20 cellular contexts compared by ENCODE assay signal in the genomic region with DNA sequence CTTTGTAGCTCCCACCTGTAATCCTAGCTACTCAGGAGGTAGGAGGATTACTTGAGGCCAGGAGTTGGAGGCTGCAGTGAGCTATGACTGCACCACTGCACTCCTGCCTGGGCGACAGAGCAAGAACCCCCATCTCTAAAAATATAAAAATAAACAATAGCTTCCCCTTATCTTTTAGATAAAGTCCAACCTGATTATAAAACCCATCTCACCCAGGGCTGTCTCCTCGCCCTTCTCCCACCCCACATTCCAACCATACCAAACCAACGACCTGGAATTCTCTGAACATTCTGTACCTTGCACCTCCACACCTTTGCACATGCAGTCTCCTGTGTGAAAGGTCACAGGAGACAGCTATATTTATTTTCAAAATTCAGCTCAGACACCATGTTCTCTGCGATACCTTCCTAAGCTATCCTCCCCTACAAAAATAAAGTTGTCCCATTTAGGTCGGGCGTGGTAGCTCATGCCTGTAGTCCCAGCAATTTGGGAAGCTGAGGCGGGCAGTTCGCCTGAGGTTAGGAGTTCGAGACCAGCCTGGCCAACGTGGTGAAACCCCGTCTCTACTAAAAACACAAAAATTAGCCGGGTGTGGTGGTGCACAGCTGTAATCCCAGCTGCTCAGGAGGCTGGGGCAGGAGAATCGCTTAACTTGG. TPM values are rescaled to one million over a fixed set of nuclear protein-coding genes. Genes with fewer than 3 reads are reported as not detected.
DNase-seq lines count a peak whose midpoint lies in the region; ATAC-seq, FAIRE-seq and TF ChIP-seq lines count a peak whose summit lies in the region.
"Had no signal": no experiment of that assay in that cellular context is flagged by ENCODE, and none has a peak within 500 bp of the region (broad histone marks: within the 10 kb centered on the region; RNA-seq: fewer than 3 reads in every experiment).

No MANE protein-coding gene starts in this region.

- H3K36me3 ChIP-seq in PC-9 (ENCODE audit: low read depth) (no peaks in the 10 kb centered on the region), endothelial cell of umbilical vein (ENCODE audit: control insufficient read depth in 2 of 2, extremely low read depth in 1 of 2, insufficient read depth in 2 of 2, low read length in 2 of 2) (no peaks in the 10 kb centered on the region), mucosa of descending colon (ENCODE audit: low read depth) (no peaks in the 10 kb centered on the region)
- H3K36me3 ChIP-seq: prostate gland, suprapubic skin had no signal

- H3K27ac ChIP-seq in PC-9, result peak overlapping the region; percentile 46
- H3K27ac ChIP-seq in endothelial cell of umbilical vein (ENCODE audit: insufficient read depth, low read depth, low read length), result no peak overlapping the region
- H3K27ac ChIP-seq: prostate gland, suprapubic skin had no signal

- H3K4me1 ChIP-seq in PC-9 (replicated peaks; ENCODE audit: insufficient read depth) (peaks cover 19% of the 10 kb centered on the region), endothelial cell of umbilical vein (ENCODE audit: control insufficient read depth, extremely low read depth, insufficient read depth, low read length) (no peaks in the 10 kb centered on the region), mucosa of descending colon (ENCODE audit: low read depth) (peaks cover 3% of the 10 kb centered on the region)
- H3K4me1 ChIP-seq: prostate gland, suprapubic skin had no signal

- CTCF ChIA-PET in PC-9 (lab: Charles Lee), result interaction anchor here (0.6 kb wide), 1 partner anchor 132 kb away, joined by 4 read pairs; no protein-coding TSS in a partner anchor
- CTCF ChIA-PET in endothelial cell of umbilical vein (lab: Charles Lee), result interaction anchor here (0.6 to 2.9 kb wide), 5 partner anchors 9 to 237 kb away, joined by 3 to 14 read pairs (median 4); no protein-coding TSS in a partner anchor

- H3K4me2 ChIP-seq in PC-9 (peak overlapping the region; percentile 43), endothelial cell of umbilical vein (ENCODE audit: insufficient read depth, low read length) (no peak overlapping the region)

- intact Hi-C loops in PC-9 (cut with micrococcal nuclease; ENCODE audit: unreplicated experiment) (no loop called here), endothelial cell of umbilical vein (cut with micrococcal nuclease) (no loop called here), mucosa of descending colon (cut with DNase I, micrococcal nuclease) (no loop called here)

- dilution Hi-C loops in endothelial cell of umbilical vein (cut with MboI; ENCODE audit: extremely low pct_ligation_motif_present, low sequenced_read_pairs), result no loop called here

- TF ChIP-seq CTCF in PC-9 (conservative IDR thresholded peaks at IDR 0.05) (no peak), endothelial cell of umbilical vein (IDR thresholded peaks at IDR 0.05; ENCODE audit: extremely low read depth in 1 of 2, insufficient read depth in 1 of 2, low read depth in 1 of 2, low read length in 2 of 2) (no peak), mucosa of descending colon (IDR thresholded peaks at IDR 0.05) (no peak)

- H3K9me3 ChIP-seq in PC-9 (ENCODE audit: insufficient read depth, low read depth) (no peaks in the 10 kb centered on the region), endothelial cell of umbilical vein (replicated peaks; ENCODE audit: control insufficient read depth, insufficient read depth, low read length) (no peaks in the 10 kb centered on the region), mucosa of descending colon (no peaks in the 10 kb centered on the region)
- H3K9me3 ChIP-seq: prostate gland, suprapubic skin had no signal

- ATAC-seq in mucosa of descending colon (peak; percentile 49), HG03432 (IDR thresholded peaks at IDR 0.05; ENCODE audit: unreplicated experiment) (no peak), GM21737 (IDR thresholded peaks at IDR 0.05; ENCODE audit: unreplicated experiment) (no peak), HG02642 (IDR thresholded peaks at IDR 0.05; ENCODE audit: poor library complexity, unreplicated experiment) (no peak), GM18520 (IDR thresholded peaks at IDR 0.05; ENCODE audit: unreplicated experiment) (no peak)
- ATAC-seq: activated CD8-positive, alpha-beta T cell treated with anti-CD3 and anti-CD28 coated beads, Interleukin-2, amount 10 ng/mL, durations not matched to agents 7 days and 5 days; SK-N-SH treated with all-trans-retinoic acid at 6 μM for 48 hours had no signal

- POLR2A ChIA-PET in PC-9 (lab: Charles Lee; ENCODE audit: unreplicated experiment) (interaction anchor here (0.6 to 0.8 kb wide), 4 partner anchors 17 to 264 kb away, joined by 3 to 16 read pairs (median 5); no protein-coding TSS in a partner anchor), endothelial cell of umbilical vein (lab: Charles Lee) (no interaction called here)

- FAIRE-seq in endothelial cell of umbilical vein (lab: Jason Lieb, UNC), result no peak
- FAIRE-seq: colon had no signal

- DNase-seq in PC-9, result peak in 1 of 2 experiments; percentile 42
- DNase-seq in endothelial cell of umbilical vein (ENCODE audit: low read depth, low spot score), result no peak
- no peak for DNase-seq in mucosa of descending colon
- DNase-seq: activated CD8-positive, alpha-beta T cell treated with anti-CD3 and anti-CD28 coated beads, Interleukin-2, amount 10 ng/mL, durations not matched to agents 7 days and 5 days; activated gamma-delta T cell treated with Interleukin-2 at 50 U/mL for 16 hours; CD8-positive, alpha-beta memory T cell; GDM1; midbrain; NCI-H1105 treated with DMSO at 0.1 percent for 48 hours; NCI-H2029 treated with DMSO at 0.1 percent for 48 hours; T-helper 9 cell had no signal

- H3K27me3 ChIP-seq in PC-9 (ENCODE audit: insufficient read depth, low read depth), result no peaks in the 10 kb centered on the region
- no peaks in the 10 kb centered on the region for H3K27me3 ChIP-seq in endothelial cell of umbilical vein (ENCODE audit: control insufficient read depth in 2 of 2, insufficient read depth in 2 of 2, low read length in 2 of 2)
- H3K27me3 ChIP-seq: suprapubic skin had no signal

- no peaks in the 10 kb centered on the region for H4K20me1 ChIP-seq in PC-9 (ENCODE audit: insufficient read depth)
- H4K20me1 ChIP-seq in endothelial cell of umbilical vein (replicated peaks; ENCODE audit: control insufficient read depth, extremely low read depth, insufficient read depth, low read length), result no peaks in the 10 kb centered on the region

- peak overlapping the region; percentile 3 for H3K9ac ChIP-seq in endothelial cell of umbilical vein (replicated peaks; ENCODE audit: extremely low read depth, insufficient read depth, low read length)

- H3K79me2 ChIP-seq in PC-9 (ENCODE audit: low read depth) (no peaks in the 10 kb centered on the region), endothelial cell of umbilical vein (ENCODE audit: control insufficient read depth, insufficient read depth, low read length) (no peaks in the 10 kb centered on the region)

- peak overlapping the region; percentile 46; the same call in 1 of the 2 replicates for H2AFZ ChIP-seq in PC-9
- H2AFZ ChIP-seq in endothelial cell of umbilical vein (ENCODE audit: low read depth, low read length), result no peak overlapping the region

- TF ChIP-seq POLR2A in endothelial cell of umbilical vein (IDR thresholded peaks at IDR 0.05; ENCODE audit: low read depth, low read length), result no peak

- no peaks in the 10 kb centered on the region for H3K9me1 ChIP-seq in endothelial cell of umbilical vein (replicated peaks; ENCODE audit: control insufficient read depth, extremely low read depth, insufficient read depth, low read length)

- H3F3A ChIP-seq in PC-9 (ENCODE audit: insufficient read depth, low read depth), result peaks cover 5% of the 10 kb centered on the region; the same call in 1 of the 2 replicates

- no peak overlapping the region for H3K4me3 ChIP-seq in PC-9
- H3K4me3 ChIP-seq in endothelial cell of umbilical vein (replicated peaks in 1 of 3; ENCODE audit: insufficient read depth in 1 of 3, low read depth in 1 of 3, low read length in 3 of 3), result no peak overlapping the region
- H3K4me3 ChIP-seq in mucosa of descending colon, result no peak overlapping the region
- H3K4me3 ChIP-seq: prostate gland, suprapubic skin had no signal

- no peaks in the 10 kb centered on the region for H3K9me2 ChIP-seq in PC-9 (ENCODE audit: insufficient read depth)

- BruUV-seq in PC-9 (replicated peaks; lab: Mats Ljungman, UMichigan), result no TSS peak
- no TSS peak for BruUV-seq in endothelial cell of umbilical vein (replicated peaks; lab: Mats Ljungman, UMichigan)

RNA-seq across cellular contexts. Expression of gene SLC7A7, which starts 7.7 kb away (rescaled TPM):
- total RNA-seq in PC-9 (2021) (4.7 and 5.9 TPM in 2 replicates), endothelial cell of umbilical vein (18.5 and 22.5 TPM in 2 replicates), mucosa of descending colon (10 to 100 TPM in 2 of 3 donors, 1 to 10 TPM in 1; 7.6 to 13.7 (median 13.2) TPM)
- polyA plus RNA-seq in endothelial cell of umbilical vein, result 94.0 and 103 TPM in 2 replicates
- polyA plus RNA-seq in endothelial cell of umbilical vein (2011; cell fraction: cytosol; rRNA removed), result 31.3 and 31.5 TPM in 2 replicates
- 33.2 and 38.6 TPM in 2 replicates for polyA plus RNA-seq in endothelial cell of umbilical vein (2011; cell fraction: nucleus; rRNA removed)
- 9.0 and 10.5 TPM in 2 replicates for polyA plus RNA-seq in endothelial cell of umbilical vein (2012)
- polyA minus RNA-seq in endothelial cell of umbilical vein, result 83.6 and 99.3 TPM in 2 replicates
- polyA minus RNA-seq in endothelial cell of umbilical vein (2011; cell fraction: cytosol; rRNA and poly(A)+ RNA removed), result not detected
- polyA minus RNA-seq in endothelial cell of umbilical vein (2011; cell fraction: nucleus; rRNA and poly(A)+ RNA removed), result 11.0 and 15.1 TPM in 2 replicates
- polyA plus RNA-seq: CD8-positive, alpha-beta memory T cell; neural cell had no signal

RNA-seq across cellular contexts. Expression of gene MRPL52, which starts 22.1 kb away (rescaled TPM):
- 76.7 and 84.8 TPM in 2 replicates for total RNA-seq in PC-9 (2021)
- total RNA-seq in endothelial cell of umbilical vein, result 174 TPM in 2 replicates
- polyA plus RNA-seq in endothelial cell of umbilical vein, result 81.1 and 127 TPM in 2 replicates
- polyA plus RNA-seq in endothelial cell of umbilical vein (2011; cell fraction: cytosol; rRNA removed), result 87.3 and 87.8 TPM in 2 replicates
- polyA plus RNA-seq in endothelial cell of umbilical vein (2011; cell fraction: nucleus; rRNA removed), result 45.3 and 48.8 TPM in 2 replicates
- polyA plus RNA-seq in endothelial cell of umbilical vein (2012), result 152 and 176 TPM in 2 replicates
- polyA minus RNA-seq in endothelial cell of umbilical vein, result 17.8 and 26.3 TPM in 2 replicates
- polyA minus RNA-seq in endothelial cell of umbilical vein (2011; cell fraction: cytosol; rRNA and poly(A)+ RNA removed), result 56.1 TPM
- polyA minus RNA-seq in endothelial cell of umbilical vein (2011; cell fraction: nucleus; rRNA and poly(A)+ RNA removed), result 9.8 and 11.5 TPM in 2 replicates
- 10 to 100 TPM; 59.1 to 79.1 (median 64.5) TPM for total RNA-seq in mucosa of descending colon

RNA-seq across cellular contexts. Expression of gene MMP14, which starts 28.8 kb away (rescaled TPM):
- total RNA-seq in PC-9 (2021) (22.4 and 34.8 TPM in 2 replicates), endothelial cell of umbilical vein (603 and 615 TPM in 2 replicates), mucosa of descending colon (100 to 1,000 TPM in 2 of 3 donors, 10 to 100 TPM in 1; 48.1 to 161 (median 104) TPM)
- 501 and 506 TPM in 2 replicates for polyA plus RNA-seq in endothelial cell of umbilical vein
- 405 and 422 TPM in 2 replicates for polyA plus RNA-seq in endothelial cell of umbilical vein (2011; cell fraction: cytosol; rRNA removed)
- polyA plus RNA-seq in endothelial cell of umbilical vein (2011; cell fraction: nucleus; rRNA removed), result 470 and 520 TPM in 2 replicates
- 391 and 406 TPM in 2 replicates for polyA plus RNA-seq in endothelial cell of umbilical vein (2012)
- 453 and 535 TPM in 2 replicates for polyA minus RNA-seq in endothelial cell of umbilical vein
- polyA minus RNA-seq in endothelial cell of umbilical vein (2011; cell fraction: cytosol; rRNA and poly(A)+ RNA removed), result not detected
- 120 and 149 TPM in 2 replicates for polyA minus RNA-seq in endothelial cell of umbilical vein (2011; cell fraction: nucleus; rRNA and poly(A)+ RNA removed)
- polyA plus RNA-seq: CD8-positive, alpha-beta memory T cell had no signal

RNA-seq across cellular contexts. Expression of gene OXA1L, which starts 41.1 kb away (rescaled TPM):
- total RNA-seq in PC-9 (2021), result 65.2 and 70.9 TPM in 2 replicates
- 200 and 212 TPM in 2 replicates for total RNA-seq in endothelial cell of umbilical vein
- 294 and 328 TPM in 2 replicates for polyA plus RNA-seq in endothelial cell of umbilical vein
- polyA plus RNA-seq in endothelial cell of umbilical vein (2011; cell fraction: cytosol; rRNA removed), result 239 and 266 TPM in 2 replicates
- polyA plus RNA-seq in endothelial cell of umbilical vein (2011; cell fraction: nucleus; rRNA removed), result 693 and 713 TPM in 2 replicates
- polyA plus RNA-seq in endothelial cell of umbilical vein (2012), result 174 and 186 TPM in 2 replicates
- 244 and 257 TPM in 2 replicates for polyA minus RNA-seq in endothelial cell of umbilical vein
- polyA minus RNA-seq in endothelial cell of umbilical vein (2011; cell fraction: cytosol; rRNA and poly(A)+ RNA removed), result 122 TPM
- 150 and 181 TPM in 2 replicates for polyA minus RNA-seq in endothelial cell of umbilical vein (2011; cell fraction: nucleus; rRNA and poly(A)+ RNA removed)
- total RNA-seq in mucosa of descending colon, result 100 to 1,000 TPM in 2 of 3 donors, 10 to 100 TPM in 1; 97.1 to 137 (median 115) TPM
